In the genomic region with DNA sequence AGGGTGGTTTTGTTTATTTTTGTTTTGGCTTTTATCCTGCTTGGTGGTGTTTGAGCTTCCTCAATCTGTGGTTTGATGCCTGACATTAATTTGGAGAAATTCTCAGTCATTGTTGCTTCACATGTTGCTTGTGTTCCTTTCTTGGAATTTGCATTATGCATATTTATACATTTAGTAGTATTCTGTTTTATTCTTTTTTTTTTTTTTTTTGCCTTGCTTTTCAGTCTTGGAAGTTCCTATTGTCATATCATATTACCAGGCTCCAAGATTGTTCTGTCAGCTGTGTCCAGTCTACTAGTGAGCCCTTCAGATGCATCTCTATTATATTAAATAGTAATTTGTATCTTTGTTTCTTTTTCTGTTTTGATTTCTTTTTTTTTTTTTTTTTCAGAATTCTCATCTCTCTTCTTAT, we compare ENCODE assay signal across 18 cellular contexts.
DNase-seq lines count a peak whose midpoint lies in the region; ATAC-seq and TF ChIP-seq lines count a peak whose summit lies in the region.
"Had no signal": no experiment of that assay in that cellular context is flagged by ENCODE, and none has a peak within 500 bp of the region (broad histone marks: within the 10 kb centered on the region; RNA-seq: fewer than 3 reads in every experiment).

No MANE protein-coding gene starts in this region.

- DNase-seq in activated T-cell treated with anti-CD3 and anti-CD28 coated beads, Interleukin-2, amount 50 U/mL, for 72 hours: no peak
- DNase-seq in activated T-cell treated with anti-CD3 and anti-CD28 coated beads, Interleukin-2, amount 50 U/mL, for 1 hour: no peak
- DNase-seq in HT-29 (ENCODE audit: low spot score) (peak; percentile 9), choroid plexus epithelial cell (ENCODE audit: low read depth) (peak; percentile 29), osteocyte (ENCODE audit: extremely low spot score, unreplicated experiment) (no peak), NCI-H345 (lab: John Stamatoyannopoulos, UW) (no peak), immature natural killer cell (no peak)
- DNase-seq in effector memory CD4-positive, alpha-beta T cell: no peak
- DNase-seq: activated naive CD4-positive, alpha-beta T cell treated with anti-CD3 and anti-CD28 coated beads, Interleukin-2, amount 10 ng/mL, durations not matched to agents 7 days and 5 days; DMS53; effector CD8-positive, alpha-beta T cell; foreskin keratinocyte; naive B cell; NCI-H187 treated with DMSO at 0.1 percent for 48 hours; NCI-H526; T-cell had no signal

- no peak overlapping the region for H3K27ac ChIP-seq in effector memory CD4-positive, alpha-beta T cell (ENCODE audit: insufficient read depth, low read length, poor library complexity, severe bottlenecking)
- H3K27ac ChIP-seq: breast epithelium, foreskin keratinocyte had no signal

- no peaks in the 10 kb centered on the region for H3K27me3 ChIP-seq in effector memory CD4-positive, alpha-beta T cell (replicated peaks; ENCODE audit: control insufficient read depth, insufficient read depth, low read length, poor library complexity, severe bottlenecking)
- H3K27me3 ChIP-seq: breast epithelium, foreskin keratinocyte had no signal

- TF ChIP-seq CTCF in choroid plexus epithelial cell (conservative IDR thresholded peaks at IDR 0.05; ENCODE audit: low read depth, low read length): no peak
- no peak for TF ChIP-seq CTCF in osteocyte (IDR thresholded peaks at IDR 0.05)

- H3K36me3 ChIP-seq in effector memory CD4-positive, alpha-beta T cell (ENCODE audit: control insufficient read depth, insufficient read depth, low read length): peaks cover 3% of the 10 kb centered on the region
- H3K36me3 ChIP-seq: breast epithelium had no signal

- H3K4me1 Mint-ChIP-seq in activated T-cell treated with anti-CD3 and anti-CD28 coated beads, Interleukin-2, amount 50 U/mL, for 72 hours (ENCODE audit: low read depth): peaks cover 89% of the 10 kb centered on the region
- H3K4me1 Mint-ChIP-seq in osteocyte (ENCODE audit: unreplicated experiment): peaks cover 41% of the 10 kb centered on the region
- peaks cover 89 to 97% of the 10 kb centered on the region in 2 donors for H3K4me1 Mint-ChIP-seq in immature natural killer cell

- H3K4me1 ChIP-seq in effector memory CD4-positive, alpha-beta T cell (ENCODE audit: control insufficient read depth, insufficient read depth, low read length, poor library complexity, severe bottlenecking): peaks cover 15% of the 10 kb centered on the region
- H3K4me1 ChIP-seq: breast epithelium had no signal

- peaks cover 12 to 19% of the 10 kb centered on the region in 2 donors for H3K36me3 Mint-ChIP-seq in activated T-cell treated with anti-CD3 and anti-CD28 coated beads, Interleukin-2, amount 50 U/mL, for 72 hours (ENCODE audit: insufficient read depth in 2 of 2)
- H3K36me3 Mint-ChIP-seq in osteocyte (ENCODE audit: unreplicated experiment) (peaks cover 7% of the 10 kb centered on the region), immature natural killer cell (no peaks in the 10 kb centered on the region)

- ATAC-seq in activated T-cell treated with anti-CD3 and anti-CD28 coated beads, Interleukin-2, amount 50 U/mL, for 72 hours (replicated peaks in 1 of 2): no peak
- ATAC-seq: foreskin keratinocyte, T-cell had no signal

- H3K4me3 Mint-ChIP-seq in activated T-cell treated with anti-CD3 and anti-CD28 coated beads, Interleukin-2, amount 50 U/mL, for 72 hours: no peak overlapping the region
- H3K4me3 Mint-ChIP-seq in osteocyte (ENCODE audit: unreplicated experiment): no peak overlapping the region
- no peak overlapping the region for H3K4me3 Mint-ChIP-seq in immature natural killer cell
- H3K4me3 Mint-ChIP-seq: activated naive CD4-positive, alpha-beta T cell treated with anti-CD3 and anti-CD28 coated beads, Interleukin-2, amount 10 ng/mL, durations not matched to agents 7 days and 5 days; WTC11 had no signal

- no peak overlapping the region for H3K4me3 ChIP-seq in choroid plexus epithelial cell (ENCODE audit: low read depth, low read length)
- no peak overlapping the region for H3K4me3 ChIP-seq in effector memory CD4-positive, alpha-beta T cell (ENCODE audit: insufficient read depth, low read depth, low read length, poor library complexity, severe bottlenecking)
- H3K4me3 ChIP-seq: breast epithelium had no signal

- peaks cover 0 to 1% of the 10 kb centered on the region in 2 donors for H3K9me3 Mint-ChIP-seq in activated T-cell treated with anti-CD3 and anti-CD28 coated beads, Interleukin-2, amount 50 U/mL, for 72 hours
- H3K9me3 Mint-ChIP-seq in osteocyte (ENCODE audit: unreplicated experiment) (peaks cover 13% of the 10 kb centered on the region), immature natural killer cell (no peaks in the 10 kb centered on the region)
- H3K9me3 Mint-ChIP-seq: naive B cell had no signal

- H3K9me3 ChIP-seq in effector memory CD4-positive, alpha-beta T cell (ENCODE audit: control insufficient read depth, low read length): no peaks in the 10 kb centered on the region
- H3K9me3 ChIP-seq: breast epithelium had no signal

- peak overlapping the region; percentile 58 for H3K27ac Mint-ChIP-seq in activated T-cell treated with anti-CD3 and anti-CD28 coated beads, Interleukin-2, amount 50 U/mL, for 72 hours
- H3K27ac Mint-ChIP-seq in osteocyte (ENCODE audit: unreplicated experiment) (peak overlapping the region; percentile 8), immature natural killer cell (peak overlapping the region in 2 of 6 donors; percentile 3 to 41)
- H3K27ac Mint-ChIP-seq: activated naive CD4-positive, alpha-beta T cell treated with anti-CD3 and anti-CD28 coated beads, Interleukin-2, amount 10 ng/mL, durations not matched to agents 7 days and 5 days had no signal

- no peaks in the 10 kb centered on the region for H3K27me3 Mint-ChIP-seq in activated T-cell treated with anti-CD3 and anti-CD28 coated beads, Interleukin-2, amount 50 U/mL, for 72 hours (ENCODE audit: low read depth)
- no peaks in the 10 kb centered on the region for H3K27me3 Mint-ChIP-seq in osteocyte (ENCODE audit: unreplicated experiment)
- H3K27me3 Mint-ChIP-seq in immature natural killer cell (ENCODE audit: low read depth in 3 of 3): peaks cover 0 to 4% (median 3%) of the 10 kb centered on the region in 3 donors
- H3K27me3 Mint-ChIP-seq: activated naive CD4-positive, alpha-beta T cell treated with anti-CD3 and anti-CD28 coated beads, Interleukin-2, amount 10 ng/mL, durations not matched to agents 7 days and 5 days; naive B cell; T-cell had no signal

Comparison
In these comparisons a context has a peak if more than half of its experiments do, and no peak if none do; other contexts are left out.
1. DNase-seq: peak in HT-29 (single experiment) and choroid plexus epithelial cell (single experiment); none in activated T-cell treated with anti-CD3 and anti-CD28 coated beads, Interleukin-2, amount 50 U/mL, for 72 hours (0 of 2), activated T-cell treated with anti-CD3 and anti-CD28 coated beads, Interleukin-2, amount 50 U/mL, for 1 hour (single experiment), osteocyte (single experiment), NCI-H345 (single experiment), effector memory CD4-positive, alpha-beta T cell (0 of 3) and immature natural killer cell (0 of 3).